1 cellular context compared by ENCODE assay signal in the genomic region with DNA sequence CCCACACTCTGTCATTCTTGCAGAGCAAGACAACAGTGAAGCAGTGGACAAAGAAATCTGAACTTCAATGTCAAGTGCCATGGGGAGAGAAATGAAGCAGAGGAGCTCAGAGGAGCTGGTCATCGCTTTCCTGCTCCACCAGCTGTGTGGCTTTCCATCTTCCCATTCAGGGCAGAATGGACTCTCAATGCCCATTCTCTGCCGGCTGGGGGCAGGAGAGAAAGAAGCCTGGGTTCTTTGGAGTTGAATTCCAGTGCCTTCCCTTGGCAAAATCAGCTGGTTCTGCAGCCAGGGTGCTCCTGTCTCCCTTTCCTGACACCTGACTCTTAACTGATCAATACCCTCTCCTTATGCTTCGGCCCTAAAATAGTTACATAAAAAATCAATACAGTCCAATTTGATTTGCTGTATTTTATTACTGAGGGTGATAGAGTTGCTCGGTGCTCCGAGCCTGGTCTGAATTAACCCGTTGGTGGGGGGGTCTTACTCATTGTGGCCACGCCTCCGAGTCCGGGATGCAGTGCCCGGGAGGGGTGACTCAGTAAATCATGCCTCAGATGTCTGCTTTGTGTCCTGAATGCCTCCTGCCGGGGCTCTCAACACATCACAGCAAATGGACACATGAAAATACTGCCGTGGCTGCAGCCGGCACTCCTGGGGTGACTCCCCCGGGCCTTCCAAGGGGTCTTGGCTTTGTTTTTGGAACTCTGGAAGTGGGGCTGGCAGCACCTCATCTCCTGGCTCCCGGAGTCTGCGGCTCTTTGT.
TF ChIP-seq lines count a peak whose summit lies in the region.

No MANE protein-coding gene starts in this region.

TF ChIP-seq in A549, 52 proteins besides CTCF, POLR2A, EP300 and RAD21 (continued from another document):
- TF ChIP-seq REST (IDR thresholded peaks at IDR 0.05) (no peak), HEYL (CRISPR knock-in tag; IDR thresholded peaks at IDR 0.05) (no peak), CHD2 (IDR thresholded peaks at IDR 0.05; ENCODE audit: low read length, partially characterized antibody) (no peak), CHD4 (IDR thresholded peaks at IDR 0.05; ENCODE audit: borderline replicate concordance) (no peak), GATA3 (IDR thresholded peaks at IDR 0.05; ENCODE audit: borderline replicate concordance) (no peak), JUN (IDR thresholded peaks at IDR 0.05) (no peak), PBX3 (IDR thresholded peaks at IDR 0.05) (no peak), BHLHE40 (IDR thresholded peaks at IDR 0.05; ENCODE audit: low read depth, low read length) (no peak), NPAS2 (CRISPR knock-in tag; IDR thresholded peaks at IDR 0.05; ENCODE audit: borderline replicate concordance) (no peak)
TF ChIP-seq in A549: peak in this region for 0.
